In genomic region chr10:110137142-110137545, GRCh38 we compare ENCODE assay signal across 9 cellular contexts.
DNase-seq lines count a peak whose midpoint lies in the region; ATAC-seq, FAIRE-seq and TF ChIP-seq lines count a peak whose summit lies in the region.
"Had no signal": no experiment of that assay in that cellular context is flagged by ENCODE, and none has a peak within 500 bp of the region (broad histone marks: within the 10 kb centered on the region; RNA-seq: fewer than 3 reads in every experiment).

No MANE protein-coding gene starts in this region.

- no peak overlapping the region for H2AK5ac ChIP-seq in neuronal stem cell (ENCODE audit: low read depth, low read length)

- H3K4ac ChIP-seq in neuronal stem cell (ENCODE audit: low read length) = no peak overlapping the region

- peak; percentile 87 to 90 for TF ChIP-seq RAD21 in A549 (conservative IDR thresholded peaks at IDR 0.05 in 1 of 2, IDR thresholded peaks at IDR 0.05 in 1 of 2)

- H3K23ac ChIP-seq in neuronal stem cell (ENCODE audit: low read depth, low read length, poor library complexity) = no peak overlapping the region

- ATAC-seq in A549 (peak; percentile 88 to 89), HG02870 (IDR thresholded peaks at IDR 0.05; ENCODE audit: unreplicated experiment) (peak; percentile 43), WTC11 (peak; percentile 67), GM19023 (IDR thresholded peaks at IDR 0.05; ENCODE audit: unreplicated experiment) (no peak)

- peaks cover 10% of the 10 kb centered on the region for H3K36me3 Mint-ChIP-seq in WTC11

- 0 out of 2 replicates have a peak, but pooled peaks cover 3% of the 10 kb centered on the region for H3K4me1 Mint-ChIP-seq in WTC11

- DNase-seq in A549 (ENCODE audit: low read depth in 1 of 2, low spot score in 1 of 2) = peak; percentile 50 to 77
- peak; percentile 31 for DNase-seq in GM12864 (ENCODE audit: low read depth)
- peak; percentile 77 for DNase-seq in NCI-H2171 treated with DMSO at 0.1 percent for 48 hours (lab: John Stamatoyannopoulos, UW)
- DNase-seq in WTC11 (ENCODE audit: low spot score) = no peak
- peak; percentile 87 for DNase-seq in fibroblast of the aortic adventitia (ENCODE audit: low read depth)
- DNase-seq in neuronal stem cell (ENCODE audit: low spot score) = peak; percentile 48

- TF ChIP-seq CTCF in A549 (IDR thresholded peaks at IDR 0.05) = peak; percentile 90
- peak; percentile 65 for TF ChIP-seq CTCF in GM12864 (IDR thresholded peaks at IDR 0.05; ENCODE audit: low read depth, low read length, missing control alignments)
- TF ChIP-seq CTCF in WTC11 (IDR thresholded peaks at IDR 0.05) = peak; percentile 60
- peak; percentile 56 for TF ChIP-seq CTCF in fibroblast of the aortic adventitia (IDR thresholded peaks at IDR 0.05; ENCODE audit: insufficient read depth, low read length)

- H2AFZ ChIP-seq in neuronal stem cell (ENCODE audit: low read length) = no peak overlapping the region

- H3K9me3 Mint-ChIP-seq in WTC11 = no peaks in the 10 kb centered on the region

- no peak overlapping the region for H3K4me3 ChIP-seq in A549
- H3K4me3 ChIP-seq in GM12864 (ENCODE audit: low read depth, low read length) = no peak overlapping the region
- no peak overlapping the region for H3K4me3 ChIP-seq in fibroblast of the aortic adventitia (ENCODE audit: low read depth, low read length)
- no peak overlapping the region for H3K4me3 ChIP-seq in neuronal stem cell (ENCODE audit: low read length in 2 of 2)
- H3K4me3 ChIP-seq: skin epidermis had no signal

- H3K27me3 Mint-ChIP-seq in WTC11 (ENCODE audit: low read depth) = no peaks in the 10 kb centered on the region

- no peak overlapping the region for H3K14ac ChIP-seq in neuronal stem cell (ENCODE audit: low read length)

- POLR2A ChIA-PET in A549 (lab: Yijun Ruan, JAX) (no interaction called here), WTC11 (lab: Charles Lee) (no interaction called here)

- no peaks in the 10 kb centered on the region for H3K4me1 ChIP-seq in A549
- H3K4me1 ChIP-seq in neuronal stem cell (ENCODE audit: control insufficient read depth in 2 of 2, insufficient read depth in 1 of 2, low read depth in 1 of 2, low read length in 2 of 2) = no peaks in the 10 kb centered on the region

- TF ChIP-seq EP300 in A549 (IDR thresholded peaks at IDR 0.05) = no peak

- peak overlapping the region; percentile 25; the same call in 1 of the 2 replicates for H3K27ac Mint-ChIP-seq in WTC11

- peaks cover 6 to 29% of the 10 kb centered on the region in 2 donors for H3K36me3 ChIP-seq in neuronal stem cell (replicated peaks in 1 of 2; ENCODE audit: control insufficient read depth in 2 of 2, insufficient read depth in 2 of 2, low read length in 2 of 2)

- no peak overlapping the region for H3K18ac ChIP-seq in neuronal stem cell (ENCODE audit: low read length)

- CTCF ChIA-PET in A549 (lab: Yijun Ruan, JAX) = interaction anchor here (0.5 to 9.7 kb wide), 42 partner anchors 9 to 1125 kb away, joined by 3 to 98 read pairs (median 4); partner anchors contain the start of genes MXI1 and SMNDC1
- CTCF ChIA-PET in WTC11 (lab: Charles Lee) = interaction anchor here (1.5 to 3.0 kb wide), 9 partner anchors 12 to 253 kb away, joined by 3 to 36 read pairs (median 9); partner anchors contain the start of gene MXI1

- H3K9me3 ChIP-seq in A549 (no peaks in the 10 kb centered on the region), neuronal stem cell (replicated peaks in 1 of 2; ENCODE audit: control insufficient read depth in 2 of 2, insufficient read depth in 1 of 2, low read depth in 1 of 2, low read length in 2 of 2) (no peaks in the 10 kb centered on the region)

- FAIRE-seq in A549 (lab: Jason Lieb, UNC) = peak; percentile 97

- H2BK15ac ChIP-seq in neuronal stem cell (ENCODE audit: low read length) = no peak overlapping the region

- H3K4me2 ChIP-seq in A549 = no peak overlapping the region
- H3K4me2 ChIP-seq in neuronal stem cell (ENCODE audit: insufficient read depth, low read length, poor library complexity, severe bottlenecking) = no peak overlapping the region

- TF ChIP-seq POLR2A in A549 (IDR thresholded peaks at IDR 0.05; ENCODE audit: low read length) = no peak

- WGBS in A549 (ENCODE audit: missing lambda C conversion rate) = 2% methylated on average over 2 of the region's 2 CpGs
- WGBS in neuronal stem cell (ENCODE audit: extremely low coverage in 2 of 2, insufficient read length in 2 of 2, insufficient replicate concordance in 1 of 2), 2 donors = no CpG with 5 or more reads among the region's 2 CpGs

- H3K27ac ChIP-seq in A549 (no peak overlapping the region), neuronal stem cell (replicated peaks; ENCODE audit: low read length) (no peak overlapping the region)

- H3K27me3 ChIP-seq in neuronal stem cell (ENCODE audit: control insufficient read depth in 3 of 3, insufficient read depth in 3 of 3, low read depth in 1 of 3, low read length in 3 of 3) = no peaks in the 10 kb centered on the region

- no peak overlapping the region for H2BK12ac ChIP-seq in neuronal stem cell (ENCODE audit: low read length)

- H3K9ac ChIP-seq in neuronal stem cell (ENCODE audit: low read depth, low read length, poor library complexity) = no peak overlapping the region

- no peaks in the 10 kb centered on the region for H3K79me1 ChIP-seq in neuronal stem cell (ENCODE audit: low read depth, low read length)

- H4K91ac ChIP-seq in neuronal stem cell (ENCODE audit: low read depth, low read length, poor library complexity) = no peak overlapping the region

- no peak overlapping the region for H4K8ac ChIP-seq in neuronal stem cell (ENCODE audit: low read depth, low read length)

- H2BK120ac ChIP-seq in neuronal stem cell (ENCODE audit: low read depth, low read length) = no peak overlapping the region

- H3K4me3 Mint-ChIP-seq in WTC11 = no peak overlapping the region

- H2BK5ac ChIP-seq in neuronal stem cell (ENCODE audit: low read length) = no peak overlapping the region

TF ChIP-seq in A549, 52 proteins besides CTCF, POLR2A, EP300 and RAD21 (continues in another document):
- TF ChIP-seq BCL3 (IDR thresholded peaks at IDR 0.05) = no peak
- peak; percentile 14 to 81; a peak in 2 of 4 replicates for TF ChIP-seq CEBPB (IDR thresholded peaks at IDR 0.05)
- no peak for TF ChIP-seq HEYL (CRISPR knock-in tag; IDR thresholded peaks at IDR 0.05)
- TF ChIP-seq MAFK (IDR thresholded peaks at IDR 0.05; ENCODE audit: partially characterized antibody) = no peak
- TF ChIP-seq GATA3 (IDR thresholded peaks at IDR 0.05; ENCODE audit: borderline replicate concordance) = no peak
- TF ChIP-seq TFCP2L1 (CRISPR knock-in tag; IDR thresholded peaks at IDR 0.05) = no peak
- TF ChIP-seq ESRRA (IDR thresholded peaks at IDR 0.05; ENCODE audit: borderline replicate concordance, low read length) = no peak

TF ChIP-seq in WTC11, 78 proteins besides CTCF, POLR2A, EP300 and RAD21:
- TF ChIP-seq NFATC4 (CRISPR knock-in tag; IDR thresholded peaks at IDR 0.05) (no peak), ZNF317 (CRISPR knock-in tag; IDR thresholded peaks at IDR 0.05; ENCODE audit: borderline replicate concordance, low read depth) (peak; percentile 68)

Comparison
In these comparisons a context has a peak if more than half of its experiments do, and no peak if none do; other contexts are left out.
1. Of the 8 proteins assayed by ChIP-seq in both WTC11 and A549: peak only in WTC11: none; only in A549: none; in both: CTCF; in neither: 7.